ENCODE assay signal across 26 cellular contexts in genomic region chr15:25676070-25676469, GRCh38.
"Had no signal": no experiment of that assay in that cellular context is flagged by ENCODE, and none has a peak within 500 bp of the region (broad histone marks: within the 10 kb centered on the region; RNA-seq: fewer than 3 reads in every experiment).

No MANE protein-coding gene starts in this region.

- H3K27me3 Mint-ChIP-seq: central memory CD8-positive, alpha-beta T cell; stimulated activated memory B cell treated with anti-CD40 and anti-IgM and Interleukin-4, amounts not matched to agents 10 μg/mL and 1 μg/mL and 100 μg/mL, for 72 hours had no signal

- H3K4me3 ChIP-seq: dorsolateral prefrontal cortex, gastrocnemius medialis, heart left ventricle, hepatocyte, left lung, mucosa of descending colon, neural progenitor cell, psoas muscle, skin epidermis, spleen, suprapubic skin, thyroid gland had no signal

- H3K4me1 Mint-ChIP-seq: central memory CD8-positive, alpha-beta T cell; stimulated activated memory B cell treated with anti-CD40 and anti-IgM and Interleukin-4, amounts not matched to agents 10 μg/mL and 1 μg/mL and 100 μg/mL, for 72 hours had no signal

- H3K36me3 ChIP-seq: gastrocnemius medialis, heart left ventricle, neural progenitor cell, thyroid gland had no signal

- DNase-seq: dorsolateral prefrontal cortex; effector CD4-positive, alpha-beta T cell; foreskin fibroblast; gastrocnemius medialis; heart left ventricle; left cardiac atrium; left lung; mesenchymal stem cell; mucosa of descending colon; naive B cell; nucleus accumbens; psoas muscle; right cardiac atrium; spleen; stimulated activated CD4-positive, alpha-beta T cell treated with anti-CD3 and anti-CD28 coated beads, Interleukin-4, amount 100 ng/mL, for 4 hours; stimulated activated naive CD8-positive, alpha-beta T cell treated with anti-CD3 and anti-CD28 coated beads, Interleukin-15, Interleukin-2, amounts not matched to agents 100 U/mL and 50 U/mL, for 24 hours; thyroid gland had no signal

- H3K9me3 ChIP-seq: gastrocnemius medialis, heart left ventricle, left lung, psoas muscle, spleen, suprapubic skin, thyroid gland had no signal

- H3K9me3 Mint-ChIP-seq: mesothelial cell of epicardium; natural killer cell treated with Interleukin-12 subunit alpha and Interleukin-12 subunit beta and Interleukin-15 and Interleukin-18, amount 100 ng/mL, for 72 hours; stimulated activated memory B cell treated with anti-CD40 and anti-IgM and Interleukin-4, amounts not matched to agents 10 μg/mL and 1 μg/mL and 100 μg/mL, for 72 hours; type B pancreatic cell had no signal

- H3K27ac Mint-ChIP-seq: mesothelial cell of epicardium; naive B cell; natural killer cell treated with Interleukin-12 subunit alpha and Interleukin-12 subunit beta and Interleukin-15 and Interleukin-18, amount 100 ng/mL, for 72 hours; neural progenitor cell; stimulated activated memory B cell treated with anti-CD40 and anti-IgM and Interleukin-4, amounts not matched to agents 10 μg/mL and 1 μg/mL and 100 μg/mL, for 72 hours; type B pancreatic cell had no signal

- H3K4me1 ChIP-seq: left lung had no signal

- H3K4me3 Mint-ChIP-seq: central memory CD8-positive, alpha-beta T cell; mesothelial cell of epicardium; naive B cell; natural killer cell treated with Interleukin-12 subunit alpha and Interleukin-12 subunit beta and Interleukin-15 and Interleukin-18, amount 100 ng/mL, for 72 hours; neural progenitor cell; stimulated activated memory B cell treated with anti-CD40 and anti-IgM and Interleukin-4, amounts not matched to agents 10 μg/mL and 1 μg/mL and 100 μg/mL, for 72 hours; type B pancreatic cell had no signal

- H3K27me3 ChIP-seq: gastrocnemius medialis, heart left ventricle, hepatocyte, neural progenitor cell, suprapubic skin had no signal

- H3K27ac ChIP-seq: hepatocyte, left lung, neural progenitor cell, spleen, thyroid gland had no signal

- ATAC-seq: gastrocnemius medialis; left cardiac atrium; mucosa of descending colon; natural killer cell treated with Interleukin-12 subunit alpha and Interleukin-12 subunit beta and Interleukin-15 and Interleukin-18, amount 100 ng/mL, for 72 hours; psoas muscle; stimulated activated memory B cell treated with anti-CD40 and anti-IgM and Interleukin-4, amounts not matched to agents 10 μg/mL and 1 μg/mL and 100 μg/mL, for 72 hours; stimulated activated naive CD8-positive, alpha-beta T cell treated with anti-CD3 and anti-CD28 coated beads, Interleukin-15, Interleukin-2, amounts not matched to agents 100 U/mL and 50 U/mL, for 24 hours had no signal

- H3K36me3 Mint-ChIP-seq: mesothelial cell of epicardium; naive B cell; natural killer cell treated with Interleukin-12 subunit alpha and Interleukin-12 subunit beta and Interleukin-15 and Interleukin-18, amount 100 ng/mL, for 72 hours; stimulated activated memory B cell treated with anti-CD40 and anti-IgM and Interleukin-4, amounts not matched to agents 10 μg/mL and 1 μg/mL and 100 μg/mL, for 72 hours; type B pancreatic cell had no signal
